ENCODE assay signal across 20 cellular contexts in genomic region chr1:17631410-17631809, GRCh38.
"Had no signal": no experiment of that assay in that cellular context is flagged by ENCODE, and none has a peak within 500 bp of the region (broad histone marks: within the 10 kb centered on the region; RNA-seq: fewer than 3 reads in every experiment).

No MANE protein-coding gene starts in this region.

- H3K36me3 ChIP-seq: neutrophil had no signal

- H3K27me3 ChIP-seq: body of pancreas, colonic mucosa, hepatocyte, neutrophil, pancreas had no signal

- H3K4me1 ChIP-seq: body of pancreas, colonic mucosa, pancreas had no signal

- H3K9me3 ChIP-seq: body of pancreas, colonic mucosa, lower lobe of right lung, neutrophil, pancreas had no signal

- DNase-seq: activated CD4-positive, alpha-beta memory T cell treated with anti-CD3 and anti-CD28 coated beads for 36 hours; activated CD4-positive, alpha-beta T cell treated with anti-CD3 and anti-CD28 coated beads for 36 hours; activated naive CD8-positive, alpha-beta T cell treated with anti-CD3 and anti-CD28 coated beads for 36 hours; activated T-cell treated with anti-CD3 and anti-CD28 coated beads for 4 hours; amniotic stem cell; body of pancreas; caudate nucleus; colonic mucosa; lower lobe of right lung; natural killer cell; pancreas; SIG-M5; stimulated activated CD4-positive, alpha-beta T cell treated with anti-CD3 and anti-CD28 coated beads, Interleukin-12 subunit alpha, Interleukin-12 subunit beta, amount 100 ng/mL, for 4 hours; stimulated activated CD4-positive, alpha-beta T cell treated with anti-CD3 and anti-CD28 coated beads, Interleukin-1b, Interleukin-23, amount 100 ng/mL, for 48 hours; stimulated activated naive CD8-positive, alpha-beta T cell treated with anti-CD3 and anti-CD28 coated beads, Interleukin-15, Interleukin-2, amounts not matched to agents 100 U/mL and 50 U/mL, for 24 hours; T-helper 2 cell had no signal

- H3K4me2 ChIP-seq: hepatocyte had no signal

- H3K27ac ChIP-seq: body of pancreas, colonic mucosa, hepatocyte, lower lobe of right lung, pancreas had no signal

- ATAC-seq: activated CD4-positive, alpha-beta T cell treated with anti-CD3 and anti-CD28 coated beads for 36 hours; body of pancreas; lower lobe of right lung; natural killer cell; pancreas; stimulated activated naive CD8-positive, alpha-beta T cell treated with anti-CD3 and anti-CD28 coated beads, Interleukin-15, Interleukin-2, amounts not matched to agents 100 U/mL and 50 U/mL, for 24 hours; WTC11 had no signal

- H3K79me2 ChIP-seq: hepatocyte had no signal

- FAIRE-seq: pancreas, TTC549 had no signal

- H2AFZ ChIP-seq: hepatocyte had no signal

- H3K4me3 ChIP-seq: body of pancreas, colonic mucosa, hepatocyte, lower lobe of right lung, pancreas had no signal
